14 cellular contexts compared by ENCODE assay signal in the genomic region with DNA sequence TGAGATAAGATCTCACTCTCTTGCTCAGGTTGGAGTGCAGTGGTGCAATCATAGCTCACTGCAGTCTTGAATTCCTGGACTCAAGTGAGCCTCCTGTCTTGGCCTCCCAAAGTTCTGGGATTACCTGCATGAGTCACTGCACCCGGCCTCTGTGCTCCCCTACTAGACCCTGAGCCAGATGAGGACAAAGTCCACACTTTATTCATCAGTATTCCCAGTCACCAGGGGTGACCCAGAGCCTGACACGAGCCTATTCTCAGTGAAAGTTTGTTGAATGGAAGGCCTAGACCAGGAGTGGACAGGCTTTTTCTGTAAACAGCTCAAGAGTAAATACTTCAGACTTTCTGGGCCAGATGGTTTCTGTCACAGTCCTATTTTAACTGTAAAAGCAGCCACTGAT.
DNase-seq lines count a peak whose midpoint lies in the region; ATAC-seq and TF ChIP-seq lines count a peak whose summit lies in the region.
"Had no signal": no experiment of that assay in that cellular context is flagged by ENCODE, and none has a peak within 500 bp of the region (broad histone marks: within the 10 kb centered on the region; RNA-seq: fewer than 3 reads in every experiment).

No MANE protein-coding gene starts in this region.

- no peak overlapping the region for H3K4me3 Mint-ChIP-seq in progenitor cell of endocrine pancreas (ENCODE audit: low read depth)
- H3K4me3 Mint-ChIP-seq: CD8-positive, alpha-beta memory T cell; HFFc6 had no signal

- ATAC-seq in lower lobe of right lung = no peak
- ATAC-seq: Right ventricle myocardium inferior, SK-N-SH treated with all-trans-retinoic acid at 6 μM for 48 hours had no signal

- no peaks in the 10 kb centered on the region for H3K36me3 ChIP-seq in lower lobe of right lung
- H3K36me3 ChIP-seq: MG63 had no signal

- H3K27ac ChIP-seq in lower lobe of right lung = no peak overlapping the region
- H3K27ac ChIP-seq: KMS-11, PC-9 had no signal

- peak overlapping the region; percentile 81 for H3K27ac Mint-ChIP-seq in progenitor cell of endocrine pancreas
- H3K27ac Mint-ChIP-seq: CD8-positive, alpha-beta memory T cell; HFFc6 had no signal

- H3K4me1 ChIP-seq in lower lobe of right lung = no peaks in the 10 kb centered on the region

- H3K9me3 Mint-ChIP-seq in progenitor cell of endocrine pancreas (ENCODE audit: low read depth) = no peaks in the 10 kb centered on the region
- H3K9me3 Mint-ChIP-seq: CD8-positive, alpha-beta memory T cell; HFFc6 had no signal

- H3K4me3 ChIP-seq in lower lobe of right lung = no peak overlapping the region
- H3K4me3 ChIP-seq: MG63, PC-9 had no signal

- no peaks in the 10 kb centered on the region for H3K9me3 ChIP-seq in lower lobe of right lung
- H3K9me3 ChIP-seq: MG63 had no signal

- peaks cover 11% of the 10 kb centered on the region for H3K4me1 Mint-ChIP-seq in progenitor cell of endocrine pancreas (ENCODE audit: low read depth)
- H3K4me1 Mint-ChIP-seq: CD8-positive, alpha-beta memory T cell had no signal

- DNase-seq in DMS53 treated with DMSO at 0.1 percent for 48 hours (lab: John Stamatoyannopoulos, UW; ENCODE audit: unreplicated experiment) (peak; percentile 40), SW480 (ENCODE audit: low spot score) (peak; percentile 48), left kidney (ENCODE audit: low read depth, low spot score) (peak; percentile 50), progenitor cell of endocrine pancreas (ENCODE audit: low spot score, unreplicated experiment) (no peak), MV-4-11 (lab: John Stamatoyannopoulos, UW) (no peak), lower lobe of right lung (no peak), NCI-H510A treated with DMSO at 0.1 percent for 48 hours (lab: John Stamatoyannopoulos, UW) (no peak)
- DNase-seq: CD8-positive, alpha-beta memory T cell; HFFc6; MG63; PC-9 had no signal

- no peaks in the 10 kb centered on the region for H3K36me3 Mint-ChIP-seq in progenitor cell of endocrine pancreas (ENCODE audit: insufficient read depth)
- H3K36me3 Mint-ChIP-seq: CD8-positive, alpha-beta memory T cell had no signal

- TF ChIP-seq CTCF in progenitor cell of endocrine pancreas (IDR thresholded peaks at IDR 0.05; ENCODE audit: unreplicated experiment) (no peak), lower lobe of right lung (IDR thresholded peaks at IDR 0.05) (no peak)

- H3K27me3 ChIP-seq in lower lobe of right lung (ENCODE audit: low read depth) = no peaks in the 10 kb centered on the region

- peaks cover 10% of the 10 kb centered on the region for H3K27me3 Mint-ChIP-seq in progenitor cell of endocrine pancreas

- intact Hi-C loops in lower lobe of right lung (cut with DNase I) = no loop called here

Comparison
In these comparisons a context has a peak if more than half of its experiments do, and no peak if none do; other contexts are left out.
1. DNase-seq: peak in DMS53 treated with DMSO at 0.1 percent for 48 hours (single experiment), SW480 (single experiment) and left kidney (single experiment); none in progenitor cell of endocrine pancreas (single experiment), MV-4-11 (single experiment), lower lobe of right lung (single experiment) and NCI-H510A treated with DMSO at 0.1 percent for 48 hours (single experiment).